Comparison of ENCODE assay signal across 16 cellular contexts in the genomic region with DNA sequence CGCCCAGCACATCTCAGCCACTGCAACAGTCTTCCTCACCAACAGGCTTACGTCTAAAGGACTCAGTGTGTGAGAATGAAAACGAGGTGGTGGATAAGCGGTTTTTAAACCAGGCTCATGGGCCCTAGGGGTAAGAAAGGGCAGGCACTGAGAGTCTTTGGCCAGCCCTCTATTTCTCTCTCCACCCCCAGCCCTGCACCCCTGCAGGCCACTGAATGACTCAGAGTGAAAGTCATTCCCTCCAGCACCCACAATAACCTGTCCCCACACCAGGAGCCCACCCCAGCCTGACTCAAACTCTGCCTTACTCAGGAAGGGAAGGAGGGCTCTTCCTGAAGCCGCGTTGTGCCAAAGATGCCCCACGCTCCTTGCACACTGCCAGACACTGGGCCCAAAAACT.
"Had no signal": no experiment of that assay in that cellular context is flagged by ENCODE, and none has a peak within 500 bp of the region (broad histone marks: within the 10 kb centered on the region; RNA-seq: fewer than 3 reads in every experiment).

No MANE protein-coding gene starts in this region.

- H3K9me3 Mint-ChIP-seq: natural killer cell treated with Interleukin-12 subunit alpha and Interleukin-12 subunit beta and Interleukin-15 and Interleukin-18, amount 100 ng/mL, for 72 hours had no signal

- H3K4me1 Mint-ChIP-seq: activated naive CD8-positive, alpha-beta T cell treated with anti-CD3 and anti-CD28 coated beads for 36 hours had no signal

- H3K36me3 Mint-ChIP-seq: activated CD4-positive, alpha-beta memory T cell treated with anti-CD3 and anti-CD28 coated beads for 36 hours; natural killer cell treated with Interleukin-12 subunit alpha and Interleukin-12 subunit beta and Interleukin-15 and Interleukin-18, amount 100 ng/mL, for 72 hours had no signal

- H3K27me3 Mint-ChIP-seq: activated CD4-positive, alpha-beta memory T cell treated with anti-CD3 and anti-CD28 coated beads for 36 hours; activated naive CD8-positive, alpha-beta T cell treated with anti-CD3 and anti-CD28 coated beads for 36 hours; natural killer cell treated with Interleukin-12 subunit alpha and Interleukin-12 subunit beta and Interleukin-15 and Interleukin-18, amount 100 ng/mL, for 72 hours; progenitor cell of endocrine pancreas had no signal

- H3K27ac Mint-ChIP-seq: activated CD4-positive, alpha-beta memory T cell treated with anti-CD3 and anti-CD28 coated beads for 36 hours; activated naive CD8-positive, alpha-beta T cell treated with anti-CD3 and anti-CD28 coated beads for 36 hours; natural killer cell treated with Interleukin-12 subunit alpha and Interleukin-12 subunit beta and Interleukin-15 and Interleukin-18, amount 100 ng/mL, for 72 hours had no signal

- DNase-seq: activated CD4-positive, alpha-beta memory T cell treated with anti-CD3 and anti-CD28 coated beads for 36 hours; activated gamma-delta T cell treated with Interleukin-2 at 50 U/mL for 16 hours; activated naive CD8-positive, alpha-beta T cell treated with anti-CD3 and anti-CD28 coated beads for 36 hours; activated T-cell treated with anti-CD3 and anti-CD28 coated beads, Interleukin-2, amount 50 U/mL, for 72 hours; anterior cingulate cortex; effector CD4-positive, alpha-beta T cell; mucosa of descending colon; occipital lobe; right cardiac atrium; tibial artery had no signal

- H3K4me3 ChIP-seq: cardiac muscle cell, lung, mucosa of descending colon, smooth muscle cell, tibial artery, vagina had no signal

- ATAC-seq: activated T-cell treated with anti-CD3 and anti-CD28 coated beads, Interleukin-2, amount 50 U/mL, for 72 hours; mucosa of descending colon; natural killer cell treated with Interleukin-12 subunit alpha and Interleukin-12 subunit beta and Interleukin-15 and Interleukin-18, amount 100 ng/mL, for 72 hours; right cardiac atrium had no signal

- H3K4me3 Mint-ChIP-seq: activated CD4-positive, alpha-beta memory T cell treated with anti-CD3 and anti-CD28 coated beads for 36 hours; activated naive CD8-positive, alpha-beta T cell treated with anti-CD3 and anti-CD28 coated beads for 36 hours; activated T-cell treated with anti-CD3 and anti-CD28 coated beads, Interleukin-2, amount 50 U/mL, for 72 hours; natural killer cell treated with Interleukin-12 subunit alpha and Interleukin-12 subunit beta and Interleukin-15 and Interleukin-18, amount 100 ng/mL, for 72 hours had no signal
